ENCODE assay signal across 9 cellular contexts in the genomic region with DNA sequence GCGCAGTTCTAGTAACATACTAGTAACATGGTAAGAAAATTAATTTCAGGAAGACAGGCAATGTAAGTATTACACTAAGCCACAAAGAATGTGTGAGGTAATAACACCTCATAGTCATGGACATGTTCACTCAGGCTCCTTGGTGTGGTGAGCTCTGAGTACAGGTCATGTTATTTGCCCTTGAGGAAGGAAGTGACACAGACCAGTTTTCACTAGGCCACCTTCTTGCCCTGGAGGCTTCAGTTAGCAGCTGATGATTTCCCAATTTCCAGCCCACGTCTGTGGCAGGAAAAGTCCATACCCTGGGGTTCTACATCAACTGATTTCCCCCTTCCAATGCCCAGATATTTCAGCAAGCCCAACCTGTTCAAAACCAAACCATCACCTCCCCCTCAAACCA. TPM values are rescaled to one million over a fixed set of nuclear protein-coding genes. Genes with fewer than 3 reads are reported as not detected.
DNase-seq lines count a peak whose midpoint lies in the region; ATAC-seq, FAIRE-seq and TF ChIP-seq lines count a peak whose summit lies in the region.
"Had no signal": no experiment of that assay in that cellular context is flagged by ENCODE, and none has a peak within 500 bp of the region (broad histone marks: within the 10 kb centered on the region; RNA-seq: fewer than 3 reads in every experiment).

No MANE protein-coding gene starts in this region.

- TF ChIP-seq CTCF in A549 (IDR thresholded peaks at IDR 0.05) (no peak), HL-60 (IDR thresholded peaks at IDR 0.05; ENCODE audit: insufficient read depth, low read length) (no peak), liver (IDR thresholded peaks at IDR 0.05; ENCODE audit: low read depth, low read length, missing input control) (no peak)

- H3K4me3 ChIP-seq in A549 = peak overlapping the region; percentile 7; the same call in 1 of the 3 replicates
- H3K4me3 ChIP-seq in HL-60 (replicated peaks; ENCODE audit: insufficient read depth, low read length) = no peak overlapping the region
- no peak overlapping the region for H3K4me3 ChIP-seq in liver (ENCODE audit: low read depth in 1 of 3, low read length in 3 of 3)

- DNase-seq in A549 (ENCODE audit: low read depth in 1 of 2, low spot score in 1 of 2) (peak; percentile 68 to 87), HL-60 (ENCODE audit: low read depth in 1 of 2, low spot score in 1 of 2) (peak; percentile 52 to 80), amniotic epithelial cell (ENCODE audit: low read depth) (peak; percentile 82), NCI-H774 (lab: John Stamatoyannopoulos, UW) (no peak), HUDEP-2 (lab: John Stamatoyannopoulos, UW; ENCODE audit: unreplicated experiment in 76 of 76) (no peak)
- no peak for DNase-seq in activated T-cell treated with anti-CD3 and anti-CD28 coated beads, Interleukin-2, amount 50 U/mL, for 1 hour
- DNase-seq: natural killer cell had no signal

- POLR2A ChIA-PET in A549 (lab: Yijun Ruan, JAX) = interaction anchor here (0.6 to 6.0 kb wide), 8 partner anchors 12 to 397 kb away, joined by 3 to 218 read pairs (median 12); a partner anchor contains a TSS

- H3K4me1 ChIP-seq in A549 (peaks cover 66% of the 10 kb centered on the region), liver (ENCODE audit: control insufficient read depth in 4 of 4, insufficient read depth in 4 of 4, low read length in 3 of 4) (peaks cover 2 to 14% (median 12%) of the 10 kb centered on the region in 4 donors)

- 19% methylated on average over 2 of the region's 2 CpGs for WGBS in A549 (ENCODE audit: missing lambda C conversion rate)
- WGBS in liver = 61% methylated on average over 2 of the region's 2 CpGs

- peak; percentile 86 for FAIRE-seq in A549 (lab: Jason Lieb, UNC)

- peak overlapping the region; percentile 87 for H3K4me2 ChIP-seq in A549

- no peaks in the 10 kb centered on the region for H3K9me3 ChIP-seq in A549
- no peaks in the 10 kb centered on the region for H3K9me3 ChIP-seq in liver (ENCODE audit: control insufficient read depth in 4 of 4, low read length in 3 of 4)

- TF ChIP-seq RAD21 in A549 (conservative IDR thresholded peaks at IDR 0.05 in 1 of 2, IDR thresholded peaks at IDR 0.05 in 1 of 2) (no peak), liver (IDR thresholded peaks at IDR 0.05) (no peak)

- TF ChIP-seq POLR2A in A549 (IDR thresholded peaks at IDR 0.05; ENCODE audit: low read length) = no peak

- H3K36me3 ChIP-seq in liver (ENCODE audit: control insufficient read depth in 4 of 4, insufficient read depth in 3 of 4, low read depth in 1 of 4, low read length in 3 of 4) = no peaks in the 10 kb centered on the region

- H3K27me3 ChIP-seq in HL-60 (ENCODE audit: insufficient read depth, poor library complexity, severe bottlenecking) = no peaks in the 10 kb centered on the region
- H3K27me3 ChIP-seq in liver (ENCODE audit: control insufficient read depth in 4 of 4, insufficient read depth in 4 of 4, low read length in 3 of 4) = no peaks in the 10 kb centered on the region

- peak overlapping the region; percentile 91 to 95 for H3K27ac ChIP-seq in A549
- peak overlapping the region; percentile 63 for H3K27ac ChIP-seq in HL-60 (replicated peaks)
- peak overlapping the region; percentile 60 to 80 for H3K27ac ChIP-seq in liver (ENCODE audit: low read depth in 1 of 2, low read length in 2 of 2)

- ATAC-seq in A549 = peak; percentile 79 to 91
- ATAC-seq in HG03095 (IDR thresholded peaks at IDR 0.05; ENCODE audit: unreplicated experiment) = no peak

- peak; percentile 65 to 83; a peak in 3 of 5 replicates for TF ChIP-seq EP300 in A549 (IDR thresholded peaks at IDR 0.05)

- peak overlapping the region in 1 of 2 donors; percentile 22 for H3K9ac ChIP-seq in liver (ENCODE audit: low read depth in 1 of 2, low read length in 2 of 2)

- CTCF ChIA-PET in A549 (lab: Yijun Ruan, JAX) = interaction anchor here (0.5 to 10.0 kb wide), 39 partner anchors 9 to 896 kb away, joined by 3 to 312 read pairs (median 12); a partner anchor contains a TSS

TF ChIP-seq in A549, 52 proteins besides CTCF, POLR2A, EP300 and RAD21:
- TF ChIP-seq JUNB (IDR thresholded peaks at IDR 0.05) (peak; percentile 71), CEBPB (IDR thresholded peaks at IDR 0.05) (peak; percentile 58 to 78), JUN (IDR thresholded peaks at IDR 0.05) (peak in 1 of 2 experiments; percentile 13; a peak in 1 of 5 replicates), ESRRA (IDR thresholded peaks at IDR 0.05; ENCODE audit: borderline replicate concordance, low read length) (peak; percentile 48; the same call in 1 of the 2 replicates), ZFP36 (IDR thresholded peaks at IDR 0.05; ENCODE audit: borderline replicate concordance, partially characterized antibody) (no peak), ZNF302 (CRISPR knock-in tag; IDR thresholded peaks at IDR 0.05) (no peak), FOSL2 (IDR thresholded peaks at IDR 0.05) (no peak; the same call in 1 of the 2 replicates), FOSL2 (CRISPR knock-in tag; IDR thresholded peaks at IDR 0.05) (peak; percentile 77)
- TF ChIP-seq, protein P1, sequence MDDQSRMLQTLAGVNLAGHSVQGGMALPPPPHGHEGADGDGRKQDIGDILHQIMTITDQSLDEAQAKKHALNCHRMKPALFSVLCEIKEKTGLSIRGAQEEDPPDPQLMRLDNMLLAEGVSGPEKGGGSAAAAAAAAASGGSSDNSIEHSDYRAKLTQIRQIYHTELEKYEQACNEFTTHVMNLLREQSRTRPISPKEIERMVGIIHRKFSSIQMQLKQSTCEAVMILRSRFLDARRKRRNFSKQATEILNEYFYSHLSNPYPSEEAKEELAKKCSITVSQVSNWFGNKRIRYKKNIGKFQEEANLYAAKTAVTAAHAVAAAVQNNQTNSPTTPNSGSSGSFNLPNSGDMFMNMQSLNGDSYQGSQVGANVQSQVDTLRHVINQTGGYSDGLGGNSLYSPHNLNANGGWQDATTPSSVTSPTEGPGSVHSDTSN (IDR thresholded peaks at IDR 0.05) = no peak
- TF ChIP-seq, protein P2, sequence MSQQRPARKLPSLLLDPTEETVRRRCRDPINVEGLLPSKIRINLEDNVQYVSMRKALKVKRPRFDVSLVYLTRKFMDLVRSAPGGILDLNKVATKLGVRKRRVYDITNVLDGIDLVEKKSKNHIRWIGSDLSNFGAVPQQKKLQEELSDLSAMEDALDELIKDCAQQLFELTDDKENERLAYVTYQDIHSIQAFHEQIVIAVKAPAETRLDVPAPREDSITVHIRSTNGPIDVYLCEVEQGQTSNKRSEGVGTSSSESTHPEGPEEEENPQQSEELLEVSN (IDR thresholded peaks at IDR 0.05; ENCODE audit: borderline replicate concordance, low read depth) = no peak
TF ChIP-seq in A549: peak in this region for 5.

TF ChIP-seq in liver, 16 proteins besides CTCF, POLR2A, EP300 and RAD21:
- TF ChIP-seq, protein P3, sequence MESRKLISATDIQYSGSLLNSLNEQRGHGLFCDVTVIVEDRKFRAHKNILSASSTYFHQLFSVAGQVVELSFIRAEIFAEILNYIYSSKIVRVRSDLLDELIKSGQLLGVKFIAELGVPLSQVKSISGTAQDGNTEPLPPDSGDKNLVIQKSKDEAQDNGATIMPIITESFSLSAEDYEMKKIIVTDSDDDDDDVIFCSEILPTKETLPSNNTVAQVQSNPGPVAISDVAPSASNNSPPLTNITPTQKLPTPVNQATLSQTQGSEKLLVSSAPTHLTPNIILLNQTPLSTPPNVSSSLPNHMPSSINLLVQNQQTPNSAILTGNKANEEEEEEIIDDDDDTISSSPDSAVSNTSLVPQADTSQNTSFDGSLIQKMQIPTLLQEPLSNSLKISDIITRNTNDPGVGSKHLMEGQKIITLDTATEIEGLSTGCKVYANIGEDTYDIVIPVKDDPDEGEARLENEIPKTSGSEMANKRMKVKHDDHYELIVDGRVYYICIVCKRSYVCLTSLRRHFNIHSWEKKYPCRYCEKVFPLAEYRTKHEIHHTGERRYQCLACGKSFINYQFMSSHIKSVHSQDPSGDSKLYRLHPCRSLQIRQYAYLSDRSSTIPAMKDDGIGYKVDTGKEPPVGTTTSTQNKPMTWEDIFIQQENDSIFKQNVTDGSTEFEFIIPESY (IDR thresholded peaks at IDR 0.05) = no peak
- peak; percentile 12 for TF ChIP-seq NR2F2 (IDR thresholded peaks at IDR 0.05)
TF ChIP-seq in liver: peak in this region for 1.

RNA-seq across cellular contexts. Expression of a gene that starts 6.7 kb away (rescaled TPM):
- 48.5 and 59.4 TPM in 2 replicates for polyA plus RNA-seq in A549 (2011; rRNA removed)
- 30.5 and 33.8 TPM in 2 replicates for polyA plus RNA-seq in A549 (2012; cell fraction: cytosol; rRNA removed)
- polyA plus RNA-seq in A549 (2012; cell fraction: nucleus; rRNA removed) = 10.6 and 10.7 TPM in 2 replicates
- polyA plus RNA-seq in A549 (2017; fragmentation: RNase III; extraction: RNeasy Plus Mini Kit Qiagen cat#74134 plus additional on column Dnase treatment) = 33.3 to 35.1 TPM (median 33.5 TPM) in 3 replicates
- 9.4 and 9.8 TPM in 2 replicates for polyA minus RNA-seq in A549 (2011; rRNA and poly(A)+ RNA removed)
- total RNA-seq in liver = 1 to 10 TPM; 5.4 TPM
- 10 to 100 TPM; 12.1 to 18.0 TPM for polyA plus RNA-seq in liver

RNA-seq across cellular contexts. Expression of a gene that starts 6.7 kb away (rescaled TPM):
- polyA plus RNA-seq in A549 (2011; rRNA removed) (0.37 and 0.47 TPM in 2 replicates), A549 (2017; fragmentation: RNase III; extraction: RNeasy Plus Mini Kit Qiagen cat#74134 plus additional on column Dnase treatment) (0.07 to 0.16 TPM (median 0.15 TPM) in 3 replicates), liver (not detected)
- polyA plus RNA-seq in A549 (2012; cell fraction: cytosol; rRNA removed) = 0.04 and 0.09 TPM in 2 replicates
- polyA plus RNA-seq in A549 (2012; cell fraction: nucleus; rRNA removed) = 0.02 and 0.10 TPM in 2 replicates
- not detected in 2 replicates for polyA minus RNA-seq in A549 (2011; rRNA and poly(A)+ RNA removed)
- total RNA-seq in liver = under 1 TPM; 0.05 to 0.17 TPM
- total RNA-seq: natural killer cell had no signal

Comparison
In these comparisons a context has a peak if more than half of its experiments do, and no peak if none do; other contexts are left out.
1. DNase-seq: peak in A549 (2 of 2), HL-60 (2 of 2) and amniotic epithelial cell (single experiment); none in activated T-cell treated with anti-CD3 and anti-CD28 coated beads, Interleukin-2, amount 50 U/mL, for 1 hour (single experiment), NCI-H774 (single experiment) and HUDEP-2 (0 of 76).
2. Peak in every context shown above with its lines, with median percentiles within 50 percentile points of each other: H3K27ac ChIP-seq.